In genomic region chr10:114821293-114821914, GRCh38 we compare ENCODE assay signal across 8 cellular contexts. TPM values are rescaled to one million over a fixed set of nuclear protein-coding genes. Genes with fewer than 3 reads are reported as not detected.
DNase-seq lines count a peak whose midpoint lies in the region; ATAC-seq, FAIRE-seq and TF ChIP-seq lines count a peak whose summit lies in the region.

TSS of gene FHIP2A (plus strand) at chr10:114821780. CDS start at chr10:114822079, 299 bp downstream.

- no peak within 1 kb of the TSS for H2BK12ac ChIP-seq in H1 (ENCODE audit: low read depth, low read length)

- DNase-seq in NCI-H774 (lab: John Stamatoyannopoulos, UW) (peak; percentile 29), H1 (ENCODE audit: low read depth in 1 of 2, low spot score in 2 of 2) (peak; percentile 19 to 93), mesenteric fat pad (ENCODE audit: low spot score) (peak; percentile 92)
- peak; percentile 53 to 66 for DNase-seq in activated CD8-positive, alpha-beta memory T cell treated with anti-CD3 and anti-CD28 coated beads for 4 hours (ENCODE audit: low read depth in 2 of 2)
- DNase-seq in stimulated activated CD8-positive, alpha-beta memory T cell treated with anti-CD3 and anti-CD28 coated beads, Interleukin-15, amount 100 ng/mL, for 4 hours (ENCODE audit: low read depth in 2 of 2): peak; percentile 45 to 69

- H4K5ac ChIP-seq in H1 (ENCODE audit: insufficient read length, low read depth, low read length): peak within 1 kb of the TSS; percentile 34

- H3K4me2 ChIP-seq in BLaER1 treated with 17β-estradiol and CSF1 and Interleukin-3, amounts not matched to agents 10 nM and 100 nM: peak within 1 kb of the TSS; percentile 63 to 90 (median 75)
- peak within 1 kb of the TSS; percentile 73 to 90 for H3K4me2 ChIP-seq in H1 (ENCODE audit: insufficient read depth in 1 of 2, low read depth in 2 of 2, low read length in 2 of 2)

- H2AK5ac ChIP-seq in H1 (ENCODE audit: low read depth, low read length): no peak within 1 kb of the TSS

- no peak within 1 kb of the TSS for H3K18ac ChIP-seq in H1 (ENCODE audit: extremely low read depth, low read length)

- H3K14ac ChIP-seq in H1 (ENCODE audit: insufficient read length): no peak within 1 kb of the TSS

- no peak within 1 kb of the TSS for H2BK20ac ChIP-seq in H1 (ENCODE audit: low read length)

- H3K4me1 ChIP-seq in BLaER1 treated with 17β-estradiol and CSF1 and Interleukin-3, amounts not matched to agents 10 nM and 100 nM: peaks cover 14 to 23% (median 19%) of the 10 kb centered on the region in 10 experiments
- H3K4me1 ChIP-seq in H1 (replicated peaks in 1 of 4; ENCODE audit: control insufficient read depth in 3 of 4, insufficient read depth in 4 of 4, low read length in 3 of 4): peaks cover 0 to 5% (median 0%) of the 10 kb centered on the region in 4 experiments; a peak in 1 of 7 replicates

- H2BK15ac ChIP-seq in H1 (ENCODE audit: low read length): no peak within 1 kb of the TSS

- no peak within 1 kb of the TSS for H2BK120ac ChIP-seq in H1 (replicated peaks; ENCODE audit: low read depth, low read length)

- peak within 1 kb of the TSS; percentile 21 for H3K4ac ChIP-seq in H1 (replicated peaks; ENCODE audit: insufficient read length, low read depth, low read length)

- peaks cover 4% of the 10 kb centered on the region; the same call in 1 of the 2 replicates for H3K23me2 ChIP-seq in H1 (ENCODE audit: low read depth, low read length)

- 8% methylated on average over 27 of the region's 59 CpGs; no CpG with 5 or more reads in 1 of the 2 experiments for WGBS in H1 (ENCODE audit: extremely low coverage in 1 of 2, insufficient coverage in 1 of 2, insufficient read length in 1 of 2, insufficient replicate concordance in 2 of 2, low coverage in 1 of 2, low lambda C conversion rate in 2 of 2, missing lambda C conversion rate in 1 of 2), 2 experiments

- FAIRE-seq in H1 (lab: Jason Lieb, UNC): no peak

- peak within 1 kb of the TSS; percentile 98 for H4K8ac ChIP-seq in H1 (ENCODE audit: extremely low read depth, insufficient read depth, low read length)

- H3K79me1 ChIP-seq in H1 (ENCODE audit: low read depth, low read length): peaks cover 4% of the 10 kb centered on the region; the same call in 1 of the 2 replicates

- H2AFZ ChIP-seq in H1 (ENCODE audit: low read length): peak within 1 kb of the TSS; percentile 95

- TF ChIP-seq POLR2A in H1 (IDR thresholded peaks at IDR 0.05; ENCODE audit: control extremely low read depth in 1 of 2, low read depth in 2 of 2, low read length in 2 of 2): no peak

- no peak within 1 kb of the TSS for H2BK5ac ChIP-seq in H1 (ENCODE audit: low read depth, low read length)

- peaks cover 0 to 25% (median 17%) of the 10 kb centered on the region in 11 experiments; a peak in 17 of 22 replicates for H3K36me3 ChIP-seq in BLaER1 treated with 17β-estradiol and CSF1 and Interleukin-3, amounts not matched to agents 10 nM and 100 nM
- no peaks in the 10 kb centered on the region for H3K36me3 ChIP-seq in H1 (ENCODE audit: control insufficient read depth in 2 of 4, insufficient read depth in 4 of 4, low read length in 3 of 4)

- peaks cover 0 to under 1% (median 0%) of the 10 kb centered on the region in 11 experiments; a peak in 1 of 22 replicates for H3K9me3 ChIP-seq in BLaER1 treated with 17β-estradiol and CSF1 and Interleukin-3, amounts not matched to agents 10 nM and 100 nM (replicated peaks in 1 of 11)
- no peaks in the 10 kb centered on the region for H3K9me3 ChIP-seq in H1 (ENCODE audit: insufficient read depth in 2 of 2, low read depth in 1 of 2, low read length in 1 of 2)

- no peak for TF ChIP-seq EP300 in H1 (IDR thresholded peaks at IDR 0.05; ENCODE audit: borderline replicate concordance in 1 of 2, low read depth in 2 of 2, low read length in 2 of 2)

- H3K56ac ChIP-seq in H1 (replicated peaks; ENCODE audit: insufficient read length, low read depth, low read length): peak within 1 kb of the TSS; percentile 27

- peak; percentile 26 to 52 for TF ChIP-seq RAD21 in H1 (IDR thresholded peaks at IDR 0.05 in 1 of 2, conservative IDR thresholded peaks at IDR 0.05 in 1 of 2; ENCODE audit: low read depth in 2 of 2, low read length in 2 of 2)

- peak within 1 kb of the TSS; percentile 96 to 99 (median 99) for H3K27ac ChIP-seq in BLaER1 treated with 17β-estradiol and CSF1 and Interleukin-3, amounts not matched to agents 10 nM and 100 nM
- H3K27ac ChIP-seq in H1 (ENCODE audit: low read depth, low read length): peak within 1 kb of the TSS; percentile 77; the same call in 1 of the 2 replicates

- POLR2A ChIA-PET in H1 (lab: Charles Lee; ENCODE audit: partially characterized antibody): interaction anchor here (0.7 to 2.5 kb wide), 5 partner anchors 9 to 335 kb away, joined by 3 to 7 read pairs (median 3); partner anchors contain the start of gene TRUB1

- peaks cover 6 to 35% (median 27%) of the 10 kb centered on the region in 11 experiments; a peak in 16 of 22 replicates for H4K20me1 ChIP-seq in BLaER1 treated with 17β-estradiol and CSF1 and Interleukin-3, amounts not matched to agents 10 nM and 100 nM
- H4K20me1 ChIP-seq in H1 (replicated peaks in 1 of 2; ENCODE audit: control insufficient read depth in 1 of 2, insufficient read depth in 2 of 2, low read length in 2 of 2): peaks cover 0 to 1% of the 10 kb centered on the region in 2 experiments

- ATAC-seq in GM19023 (IDR thresholded peaks at IDR 0.05; ENCODE audit: unreplicated experiment) (peak; percentile 84), HG03196 (IDR thresholded peaks at IDR 0.05; ENCODE audit: unreplicated experiment) (peak; percentile 79)

- peak within 1 kb of the TSS; percentile 83 to 98 (median 95) for H3K4me3 ChIP-seq in BLaER1 treated with 17β-estradiol and CSF1 and Interleukin-3, amounts not matched to agents 10 nM and 100 nM
- H3K4me3 ChIP-seq in H1 (ENCODE audit: extremely low read depth in 1 of 4, insufficient read depth in 2 of 4, low read depth in 3 of 4, low read length in 4 of 4): peak within 1 kb of the TSS; percentile 62 to 96 (median 80)

- H4K91ac ChIP-seq in H1 (replicated peaks; ENCODE audit: insufficient read length, low read length): no peak within 1 kb of the TSS

- TF ChIP-seq CTCF in H1 (IDR thresholded peaks at IDR 0.05; ENCODE audit: control extremely low read depth in 1 of 3, insufficient read depth in 1 of 3, low read depth in 1 of 3, low read length in 3 of 3): peak; percentile 56 to 79 (median 75)

- H3K9ac ChIP-seq in BLaER1 treated with 17β-estradiol and CSF1 and Interleukin-3, amounts not matched to agents 10 nM and 100 nM: peak within 1 kb of the TSS; percentile 97 to 100 (median 99)
- peak within 1 kb of the TSS; percentile 75 to 97 (median 82) for H3K9ac ChIP-seq in H1 (replicated peaks in 1 of 4; ENCODE audit: extremely low read depth in 1 of 4, low read depth in 3 of 4, low read length in 3 of 4)

- H3K27me3 ChIP-seq in BLaER1 treated with 17β-estradiol and CSF1 and Interleukin-3, amounts not matched to agents 10 nM and 100 nM: no peaks in the 10 kb centered on the region
- H3K27me3 ChIP-seq in H1 (replicated peaks in 1 of 4; ENCODE audit: control insufficient read depth in 3 of 4, extremely low read depth in 1 of 4, insufficient read depth in 3 of 4, low read length in 3 of 4): no peaks in the 10 kb centered on the region

- H3K79me2 ChIP-seq in H1 (ENCODE audit: control insufficient read depth in 1 of 2, insufficient read depth in 2 of 2, low read length in 2 of 2): peaks cover 0 to 31% of the 10 kb centered on the region in 2 experiments; a peak in 3 of 4 replicates

- H3K23ac ChIP-seq in H1 (ENCODE audit: insufficient read length): no peak within 1 kb of the TSS

- CTCF ChIA-PET in H1 (lab: Charles Lee; ENCODE audit: partially characterized antibody): interaction anchor here (0.6 to 3.6 kb wide), 23 partner anchors 9 to 1286 kb away, joined by 3 to 16 read pairs (median 5); no protein-coding TSS in a partner anchor

TF ChIP-seq in H1, 55 proteins besides CTCF, POLR2A, EP300 and RAD21:
- TF ChIP-seq YY1 (IDR thresholded peaks at IDR 0.05; ENCODE audit: low read depth, low read length) (no peak), SIRT6 (IDR thresholded peaks at IDR 0.05; ENCODE audit: low read length) (no peak), TBP (IDR thresholded peaks at IDR 0.05; ENCODE audit: low read depth, low read length) (peak; percentile 35; the same call in 1 of the 2 replicates), SRF (IDR thresholded peaks at IDR 0.05; ENCODE audit: low read depth, low read length) (no peak), POLR2AphosphoS5 (IDR thresholded peaks at IDR 0.05; ENCODE audit: low read depth, low read length) (0 out of 2 replicates have a peak, but pooled peaks have one; percentile 22), BRCA1 (IDR thresholded peaks at IDR 0.05; ENCODE audit: low read depth, low read length) (no peak), GABPA (IDR thresholded peaks at IDR 0.05; ENCODE audit: borderline replicate concordance, insufficient read depth, low read length) (0 out of 2 replicates have a peak, but pooled peaks have one; percentile 8), CTBP2 (IDR thresholded peaks at IDR 0.05; ENCODE audit: borderline replicate concordance, insufficient read depth, insufficient read length, low read length) (no peak), NRF1 (IDR thresholded peaks at IDR 0.05; ENCODE audit: low read depth, low read length) (no peak), EGR1 (IDR thresholded peaks at IDR 0.05; ENCODE audit: borderline replicate concordance, low read depth, low read length) (peak; percentile 64), KDM1A (IDR thresholded peaks at IDR 0.05; ENCODE audit: borderline replicate concordance, low read length) (no peak)

RNA-seq across cellular contexts. Expression of gene FHIP2A, which starts in this region (rescaled TPM):
- total RNA-seq in H1 (2021; fragmentation: NEBNext Ultra II Directional; extraction: Animal tissue kit (Norgen Biotek cat#: 25700)): 14.0 and 15.0 TPM in 2 replicates
- 3.5 and 4.5 TPM in 2 replicates for polyA plus RNA-seq in H1 (2011; rRNA removed)
- polyA plus RNA-seq in H1 (2011; cell fraction: cytosol; rRNA removed): 3.6 TPM
- 5.4 TPM for polyA plus RNA-seq in H1 (2011; cell fraction: nucleus; rRNA removed)
- polyA plus RNA-seq in H1 (2012, experiment 1 of 2): 3.5 to 7.1 TPM (median 4.6 TPM) in 4 replicates
- polyA plus RNA-seq in H1 (2012, experiment 2 of 2): 0.55 TPM
- 4.7 TPM for polyA plus RNA-seq in H1 (2013, experiment 1 of 2)
- 4.0 TPM for polyA plus RNA-seq in H1 (2013, experiment 2 of 2)
- 10.4 and 11.9 TPM in 2 replicates for polyA minus RNA-seq in H1 (2011; rRNA and poly(A)+ RNA removed)
- 21.4 TPM for polyA minus RNA-seq in H1 (2011; cell fraction: cytosol; rRNA and poly(A)+ RNA removed)
- polyA minus RNA-seq in H1 (2011; cell fraction: nucleus; rRNA and poly(A)+ RNA removed): 20.8 TPM
- 36.3 TPM for total RNA-seq in mesenteric fat pad

Comparison
In these comparisons a context has a peak if more than half of its experiments do, and no peak if none do; other contexts are left out.
1. Peak in every context shown above with its lines: DNase-seq, ATAC-seq, H3K4me3 ChIP-seq and H3K27ac ChIP-seq.
2. DNase-seq: peak in every context shown above with its lines; median percentile 92 in mesenteric fat pad; 60 in activated CD8-positive, alpha-beta memory T cell treated with anti-CD3 and anti-CD28 coated beads for 4 hours; 57 in stimulated activated CD8-positive, alpha-beta memory T cell treated with anti-CD3 and anti-CD28 coated beads, Interleukin-15, amount 100 ng/mL, for 4 hours; 56 in H1; 29 in NCI-H774.